Comparison of ENCODE assay signal across 24 cellular contexts in genomic region chr5:127337876-127338275, GRCh38. TPM values are rescaled to one million over a fixed set of nuclear protein-coding genes. Genes with fewer than 3 reads are reported as not detected.
"Had no signal": no experiment of that assay in that cellular context is flagged by ENCODE, and none has a peak within 500 bp of the region (broad histone marks: within the 10 kb centered on the region; RNA-seq: fewer than 3 reads in every experiment).

No MANE protein-coding gene starts in this region.

- DNase-seq: activated CD4-positive, alpha-beta T cell treated with anti-CD3 and anti-CD28 coated beads for 1 hour; activated CD4-positive, alpha-beta T cell treated with anti-CD3 and anti-CD28 coated beads, Interleukin-2, amount 50 U/mL, for 1 hour; activated CD8-positive, alpha-beta T cell treated with anti-CD3 and anti-CD28 coated beads, Interleukin-2, amount 10 ng/mL, durations not matched to agents 7 days and 5 days; activated T-cell treated with anti-CD3 and anti-CD28 coated beads, Interleukin-2, amount 50 U/mL, for 1 hour; adrenal gland; cortex of kidney; heart left ventricle; islet precursor cell; left colon; mesenchymal stem cell; mucosa of descending colon; naive B cell; posterior cingulate gyrus; stimulated activated CD4-positive, alpha-beta T cell treated with anti-CD3 and anti-CD28 coated beads, Interleukin-15, amount 100 ng/mL, for 24 hours; stimulated activated CD8-positive, alpha-beta memory T cell treated with anti-CD3 and anti-CD28 coated beads, Interleukin-4, amount 100 ng/mL, for 48 hours; stimulated activated naive CD4-positive, alpha-beta T cell; T-cell; thyroid gland; upper lobe of right lung; WERI-Rb-1 had no signal

- H3K27me3 ChIP-seq: adrenal gland, breast epithelium, gastroesophageal sphincter, heart left ventricle, thyroid gland, upper lobe of right lung had no signal

- H3K27ac ChIP-seq: adrenal gland, breast epithelium, epithelial cell of prostate, gastroesophageal sphincter, heart left ventricle, thyroid gland, upper lobe of right lung, WERI-Rb-1 had no signal

- H3K36me3 ChIP-seq: adrenal gland, breast epithelium, gastroesophageal sphincter, heart left ventricle, thyroid gland, upper lobe of right lung, WERI-Rb-1 had no signal

- H3K4me2 ChIP-seq: smooth muscle cell had no signal

- H3K4me3 ChIP-seq: adrenal gland, breast epithelium, gastroesophageal sphincter, heart left ventricle, mucosa of descending colon, smooth muscle cell, thyroid gland, upper lobe of right lung had no signal

- H3K4me1 ChIP-seq: adrenal gland, breast epithelium, gastroesophageal sphincter, heart left ventricle, thyroid gland, upper lobe of right lung had no signal

- H3K9me3 ChIP-seq: adrenal gland, breast epithelium, gastroesophageal sphincter, heart left ventricle, mucosa of descending colon, thyroid gland, upper lobe of right lung had no signal

RNA-seq across cellular contexts. Expression of gene MEGF10, which starts 47.3 kb away (rescaled TPM):
- total RNA-seq: activated CD8-positive, alpha-beta T cell treated with anti-CD3 and anti-CD28 coated beads, Interleukin-2, amount 10 ng/mL, durations not matched to agents 7 days and 5 days had no signal
